ENCODE assay signal across 8 cellular contexts in genomic region chr19:45498411-45499195, GRCh38. TPM values are rescaled to one million over a fixed set of nuclear protein-coding genes. Genes with fewer than 3 reads are reported as not detected.
A peak's percentile ranks its signal among the peaks of the same experiment; 100 is the strongest.
DNase-seq lines count a peak whose midpoint lies in the region; ATAC-seq, FAIRE-seq and TF ChIP-seq lines count a peak whose summit lies in the region.

A gene with protein sequence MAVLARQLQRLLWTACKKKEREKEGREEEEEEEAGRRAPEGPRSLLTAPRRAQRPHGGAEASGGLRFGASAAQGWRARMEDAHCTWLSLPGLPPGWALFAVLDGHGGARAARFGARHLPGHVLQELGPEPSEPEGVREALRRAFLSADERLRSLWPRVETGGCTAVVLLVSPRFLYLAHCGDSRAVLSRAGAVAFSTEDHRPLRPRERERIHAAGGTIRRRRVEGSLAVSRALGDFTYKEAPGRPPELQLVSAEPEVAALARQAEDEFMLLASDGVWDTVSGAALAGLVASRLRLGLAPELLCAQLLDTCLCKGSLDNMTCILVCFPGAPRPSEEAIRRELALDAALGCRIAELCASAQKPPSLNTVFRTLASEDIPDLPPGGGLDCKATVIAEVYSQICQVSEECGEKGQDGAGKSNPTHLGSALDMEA (plus strand): TSS chr19:45498443. CDS start chr19:45498473, 30 bp downstream.

- intact Hi-C loops in psoas muscle (cut with DNase I), result loop anchor here (1.0 to 10.0 kb wide), 3 partner anchors 21 to 174 kb away; partner anchors contain the start of gene CKM (in 1 of the 2)

- H3K4me3 ChIP-seq in fibroblast of pulmonary artery (replicated peaks; ENCODE audit: low read depth, low read length) (peak within 1 kb of the TSS; percentile 42), psoas muscle (peak within 1 kb of the TSS; percentile 52)

- DNase-seq in ELF-1 (ENCODE audit: low read depth, low spot score) (peak; percentile 52), NCI-H146 (lab: John Stamatoyannopoulos, UW) (peak; percentile 54), activated T-cell treated with anti-CD3 and anti-CD28 coated beads for 4 hours (peak; percentile 51), fibroblast of pulmonary artery (ENCODE audit: low read depth) (no peak), psoas muscle (peak in 1 of 2 donors; percentile 66), H54 (ENCODE audit: insufficient read length, low spot score) (no peak), AG08395 (ENCODE audit: low spot score) (no peak)

- no peak within 1 kb of the TSS for H3K27ac ChIP-seq in psoas muscle

- TF ChIP-seq CTCF in fibroblast of pulmonary artery (IDR thresholded peaks at IDR 0.05; ENCODE audit: low read length, missing control alignments) (no peak), psoas muscle (IDR thresholded peaks at IDR 0.05) (no peak)

- WGBS in psoas muscle, 3 donors, result 1 to 2% (median 2%) methylated on average over 62 to 89 of the region's 89 CpGs

- peaks cover 9% of the 10 kb centered on the region for H3K4me1 ChIP-seq in psoas muscle

- H3K27me3 ChIP-seq in psoas muscle (ENCODE audit: insufficient read depth in 3 of 3, low read length in 2 of 3), result peaks cover 0 to 43% (median 2%) of the 10 kb centered on the region in 3 donors

- ATAC-seq in psoas muscle (no peak), GM21447 (IDR thresholded peaks at IDR 0.05; ENCODE audit: unreplicated experiment) (no peak)

- FAIRE-seq in H54 (lab: Jason Lieb, UNC), result no peak

- no peak for TF ChIP-seq POLR2A in H54 (IDR thresholded peaks at IDR 0.05; ENCODE audit: low read depth, low read length)

- H3K9me3 ChIP-seq in psoas muscle, result no peaks in the 10 kb centered on the region

- H3K36me3 ChIP-seq in psoas muscle (ENCODE audit: insufficient read depth in 1 of 2, low read depth in 1 of 2), result no peaks in the 10 kb centered on the region

RNA-seq across cellular contexts. Expression of the gene that starts here (rescaled TPM):
- under 1 TPM in 1 of 4 donors, not detected in 3; 0.60 TPM for total RNA-seq in psoas muscle
- polyA plus RNA-seq in psoas muscle, result under 1 TPM; 0.29 to 0.90 (median 0.31) TPM

Comparison
In these comparisons a context has a peak if more than half of its experiments do, and no peak if none do; other contexts are left out.
1. DNase-seq: peak in ELF-1 (single experiment), NCI-H146 (single experiment) and activated T-cell treated with anti-CD3 and anti-CD28 coated beads for 4 hours (single experiment); none in fibroblast of pulmonary artery (single experiment), H54 (single experiment) and AG08395 (single experiment).